ENCODE assay signal across 1 cellular context in the genomic region with DNA sequence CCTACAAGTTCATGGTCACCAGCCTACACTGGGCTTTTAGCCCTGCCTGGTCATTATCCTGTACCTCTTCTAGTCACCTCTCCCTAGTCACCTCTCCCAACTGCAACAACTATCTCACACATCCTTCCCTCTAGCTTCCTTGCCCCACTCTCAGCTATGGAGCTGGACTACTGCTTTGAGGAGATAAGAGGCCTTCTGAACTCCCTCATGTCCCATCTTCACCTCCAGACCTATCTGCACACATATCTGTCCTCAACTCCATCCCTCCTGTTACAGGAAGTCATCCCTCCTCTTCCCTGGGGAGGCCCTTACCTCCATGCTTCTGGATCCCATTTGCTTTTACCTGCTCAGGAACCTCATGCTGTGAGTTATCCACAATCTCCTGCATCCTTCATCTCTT.
TF ChIP-seq lines count a peak whose summit lies in the region.

No MANE protein-coding gene starts in this region.

TF ChIP-seq in K562, 482 proteins besides CTCF, POLR2A, EP300 and RAD21 (continued from another document):
- TF ChIP-seq, protein P1, sequence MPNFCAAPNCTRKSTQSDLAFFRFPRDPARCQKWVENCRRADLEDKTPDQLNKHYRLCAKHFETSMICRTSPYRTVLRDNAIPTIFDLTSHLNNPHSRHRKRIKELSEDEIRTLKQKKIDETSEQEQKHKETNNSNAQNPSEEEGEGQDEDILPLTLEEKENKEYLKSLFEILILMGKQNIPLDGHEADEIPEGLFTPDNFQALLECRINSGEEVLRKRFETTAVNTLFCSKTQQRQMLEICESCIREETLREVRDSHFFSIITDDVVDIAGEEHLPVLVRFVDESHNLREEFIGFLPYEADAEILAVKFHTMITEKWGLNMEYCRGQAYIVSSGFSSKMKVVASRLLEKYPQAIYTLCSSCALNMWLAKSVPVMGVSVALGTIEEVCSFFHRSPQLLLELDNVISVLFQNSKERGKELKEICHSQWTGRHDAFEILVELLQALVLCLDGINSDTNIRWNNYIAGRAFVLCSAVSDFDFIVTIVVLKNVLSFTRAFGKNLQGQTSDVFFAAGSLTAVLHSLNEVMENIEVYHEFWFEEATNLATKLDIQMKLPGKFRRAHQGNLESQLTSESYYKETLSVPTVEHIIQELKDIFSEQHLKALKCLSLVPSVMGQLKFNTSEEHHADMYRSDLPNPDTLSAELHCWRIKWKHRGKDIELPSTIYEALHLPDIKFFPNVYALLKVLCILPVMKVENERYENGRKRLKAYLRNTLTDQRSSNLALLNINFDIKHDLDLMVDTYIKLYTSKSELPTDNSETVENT (CRISPR knock-in tag; IDR thresholded peaks at IDR 0.05): no peak
- TF ChIP-seq, protein P2, sequence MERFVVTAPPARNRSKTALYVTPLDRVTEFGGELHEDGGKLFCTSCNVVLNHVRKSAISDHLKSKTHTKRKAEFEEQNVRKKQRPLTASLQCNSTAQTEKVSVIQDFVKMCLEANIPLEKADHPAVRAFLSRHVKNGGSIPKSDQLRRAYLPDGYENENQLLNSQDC (CRISPR knock-in tag; IDR thresholded peaks at IDR 0.05): no peak
- TF ChIP-seq TCF7 (IDR thresholded peaks at IDR 0.05; ENCODE audit: borderline replicate concordance) (no peak), GTF2B (IDR thresholded peaks at IDR 0.05; ENCODE audit: extremely low read depth, insufficient read length) (no peak), CREB1 (IDR thresholded peaks at IDR 0.05) (no peak), CREB1 (CRISPR knock-in tag; IDR thresholded peaks at IDR 0.05) (no peak), ATF3 (IDR thresholded peaks at IDR 0.05) (no peak), ATF3 (CRISPR knock-in tag; conservative IDR thresholded peaks at IDR 0.05) (no peak), RBM14 (IDR thresholded peaks at IDR 0.05; ENCODE audit: borderline replicate concordance, insufficient read depth, low read depth, low read length) (no peak), MEF2A (IDR thresholded peaks at IDR 0.05; ENCODE audit: control insufficient read depth, low read depth, low read length) (no peak), RBM34 (IDR thresholded peaks at IDR 0.05; ENCODE audit: borderline replicate concordance, insufficient read depth, low read length) (no peak), MECOM (CRISPR knock-in tag; IDR thresholded peaks at IDR 0.05) (no peak), ZNF507 (tag; conservative IDR thresholded peaks at IDR 0.05) (no peak), KAT8 (IDR thresholded peaks at IDR 0.05; ENCODE audit: low read depth) (no peak), PHF21A (IDR thresholded peaks at IDR 0.05; ENCODE audit: borderline replicate concordance, low read depth) (no peak), HMGN3 (IDR thresholded peaks at IDR 0.05; ENCODE audit: borderline replicate concordance, extremely low read depth, insufficient read length, low read depth, low read length) (no peak), TCF7L2 (IDR thresholded peaks at IDR 0.05; ENCODE audit: low read depth, low read length) (no peak), SIRT6 (IDR thresholded peaks at IDR 0.05; ENCODE audit: low read depth, low read length) (no peak), ZMIZ1 (IDR thresholded peaks at IDR 0.05; ENCODE audit: low read depth in 2 of 2, low read length in 2 of 2) (no peak), TGIF2 (CRISPR knock-in tag; IDR thresholded peaks at IDR 0.05) (no peak), ZFP1 (CRISPR knock-in tag; IDR thresholded peaks at IDR 0.05) (no peak), ZBED1 (IDR thresholded peaks at IDR 0.05) (no peak), DPF2 (IDR thresholded peaks at IDR 0.05) (peak; percentile 37; the same call in 1 of the 2 replicates), ZNF511 (CRISPR knock-in tag; IDR thresholded peaks at IDR 0.05) (no peak), NELFE (IDR thresholded peaks at IDR 0.05; ENCODE audit: insufficient read depth, insufficient read length) (no peak), PTTG1 (tag; IDR thresholded peaks at IDR 0.05; ENCODE audit: low read depth) (no peak), TEAD1 (CRISPR knock-in tag; IDR thresholded peaks at IDR 0.05) (no peak), CBFA2T3 (IDR thresholded peaks at IDR 0.05) (peak; percentile 90), PTRF (tag; IDR thresholded peaks at IDR 0.05) (no peak), ZBTB17 (CRISPR knock-in tag; IDR thresholded peaks at IDR 0.05) (no peak), ZNF79 (CRISPR knock-in tag; IDR thresholded peaks at IDR 0.05; ENCODE audit: low read depth) (no peak), MYC (IDR thresholded peaks at IDR 0.05; ENCODE audit: low read depth, low read length) (no peak), MYC (CRISPR knock-in tag; IDR thresholded peaks at IDR 0.05; ENCODE audit: borderline replicate concordance, low read depth) (no peak), KDM1A (IDR thresholded peaks at IDR 0.05) (peak; percentile 34 to 68; a peak in 3 of 4 replicates), HDAC1 (IDR thresholded peaks at IDR 0.05) (peak in 1 of 2 experiments; percentile 24; a peak in 1 of 4 replicates)
- TF ChIP-seq, protein P3, sequence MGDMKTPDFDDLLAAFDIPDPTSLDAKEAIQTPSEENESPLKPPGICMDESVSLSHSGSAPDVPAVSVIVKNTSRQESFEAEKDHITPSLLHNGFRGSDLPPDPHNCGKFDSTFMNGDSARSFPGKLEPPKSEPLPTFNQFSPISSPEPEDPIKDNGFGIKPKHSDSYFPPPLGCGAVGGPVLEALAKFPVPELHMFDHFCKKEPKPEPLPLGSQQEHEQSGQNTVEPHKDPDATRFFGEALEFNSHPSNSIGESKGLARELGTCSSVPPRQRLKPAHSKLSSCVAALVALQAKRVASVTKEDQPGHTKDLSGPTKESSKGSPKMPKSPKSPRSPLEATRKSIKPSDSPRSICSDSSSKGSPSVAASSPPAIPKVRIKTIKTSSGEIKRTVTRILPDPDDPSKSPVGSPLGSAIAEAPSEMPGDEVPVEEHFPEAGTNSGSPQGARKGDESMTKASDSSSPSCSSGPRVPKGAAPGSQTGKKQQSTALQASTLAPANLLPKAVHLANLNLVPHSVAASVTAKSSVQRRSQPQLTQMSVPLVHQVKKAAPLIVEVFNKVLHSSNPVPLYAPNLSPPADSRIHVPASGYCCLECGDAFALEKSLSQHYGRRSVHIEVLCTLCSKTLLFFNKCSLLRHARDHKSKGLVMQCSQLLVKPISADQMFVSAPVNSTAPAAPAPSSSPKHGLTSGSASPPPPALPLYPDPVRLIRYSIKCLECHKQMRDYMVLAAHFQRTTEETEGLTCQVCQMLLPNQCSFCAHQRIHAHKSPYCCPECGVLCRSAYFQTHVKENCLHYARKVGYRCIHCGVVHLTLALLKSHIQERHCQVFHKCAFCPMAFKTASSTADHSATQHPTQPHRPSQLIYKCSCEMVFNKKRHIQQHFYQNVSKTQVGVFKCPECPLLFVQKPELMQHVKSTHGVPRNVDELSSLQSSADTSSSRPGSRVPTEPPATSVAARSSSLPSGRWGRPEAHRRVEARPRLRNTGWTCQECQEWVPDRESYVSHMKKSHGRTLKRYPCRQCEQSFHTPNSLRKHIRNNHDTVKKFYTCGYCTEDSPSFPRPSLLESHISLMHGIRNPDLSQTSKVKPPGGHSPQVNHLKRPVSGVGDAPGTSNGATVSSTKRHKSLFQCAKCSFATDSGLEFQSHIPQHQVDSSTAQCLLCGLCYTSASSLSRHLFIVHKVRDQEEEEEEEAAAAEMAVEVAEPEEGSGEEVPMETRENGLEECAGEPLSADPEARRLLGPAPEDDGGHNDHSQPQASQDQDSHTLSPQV (IDR thresholded peaks at IDR 0.05): no peak
- TF ChIP-seq, protein P4, sequence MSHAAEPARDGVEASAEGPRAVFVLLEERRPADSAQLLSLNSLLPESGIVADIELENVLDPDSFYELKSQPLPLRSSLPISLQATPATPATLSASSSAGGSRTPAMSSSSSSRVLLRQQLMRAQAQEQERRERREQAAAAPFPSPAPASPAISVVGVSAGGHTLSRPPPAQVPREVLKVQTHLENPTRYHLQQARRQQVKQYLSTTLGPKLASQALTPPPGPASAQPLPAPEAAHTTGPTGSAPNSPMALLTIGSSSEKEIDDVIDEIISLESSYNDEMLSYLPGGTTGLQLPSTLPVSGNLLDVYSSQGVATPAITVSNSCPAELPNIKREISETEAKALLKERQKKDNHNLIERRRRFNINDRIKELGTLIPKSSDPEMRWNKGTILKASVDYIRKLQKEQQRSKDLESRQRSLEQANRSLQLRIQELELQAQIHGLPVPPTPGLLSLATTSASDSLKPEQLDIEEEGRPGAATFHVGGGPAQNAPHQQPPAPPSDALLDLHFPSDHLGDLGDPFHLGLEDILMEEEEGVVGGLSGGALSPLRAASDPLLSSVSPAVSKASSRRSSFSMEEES (CRISPR knock-in tag; IDR thresholded peaks at IDR 0.05): no peak
- TF ChIP-seq, protein P5, sequence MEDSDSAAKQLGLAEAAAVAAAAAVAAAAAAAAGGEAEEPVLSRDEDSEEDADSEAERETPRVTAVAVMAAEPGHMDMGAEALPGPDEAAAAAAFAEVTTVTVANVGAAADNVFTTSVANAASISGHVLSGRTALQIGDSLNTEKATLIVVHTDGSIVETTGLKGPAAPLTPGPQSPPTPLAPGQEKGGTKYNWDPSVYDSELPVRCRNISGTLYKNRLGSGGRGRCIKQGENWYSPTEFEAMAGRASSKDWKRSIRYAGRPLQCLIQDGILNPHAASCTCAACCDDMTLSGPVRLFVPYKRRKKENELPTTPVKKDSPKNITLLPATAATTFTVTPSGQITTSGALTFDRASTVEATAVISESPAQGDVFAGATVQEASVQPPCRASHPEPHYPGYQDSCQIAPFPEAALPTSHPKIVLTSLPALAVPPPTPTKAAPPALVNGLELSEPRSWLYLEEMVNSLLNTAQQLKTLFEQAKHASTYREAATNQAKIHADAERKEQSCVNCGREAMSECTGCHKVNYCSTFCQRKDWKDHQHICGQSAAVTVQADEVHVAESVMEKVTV (CRISPR knock-in tag; IDR thresholded peaks at IDR 0.05): no peak
- TF ChIP-seq, protein P6, sequence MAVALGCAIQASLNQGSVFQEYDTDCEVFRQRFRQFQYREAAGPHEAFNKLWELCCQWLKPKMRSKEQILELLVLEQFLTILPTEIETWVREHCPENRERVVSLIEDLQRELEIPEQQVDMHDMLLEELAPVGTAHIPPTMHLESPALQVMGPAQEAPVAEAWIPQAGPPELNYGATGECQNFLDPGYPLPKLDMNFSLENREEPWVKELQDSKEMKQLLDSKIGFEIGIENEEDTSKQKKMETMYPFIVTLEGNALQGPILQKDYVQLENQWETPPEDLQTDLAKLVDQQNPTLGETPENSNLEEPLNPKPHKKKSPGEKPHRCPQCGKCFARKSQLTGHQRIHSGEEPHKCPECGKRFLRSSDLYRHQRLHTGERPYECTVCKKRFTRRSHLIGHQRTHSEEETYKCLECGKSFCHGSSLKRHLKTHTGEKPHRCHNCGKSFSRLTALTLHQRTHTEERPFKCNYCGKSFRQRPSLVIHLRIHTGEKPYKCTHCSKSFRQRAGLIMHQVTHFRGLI (CRISPR knock-in tag; IDR thresholded peaks at IDR 0.05): no peak
TF ChIP-seq in K562: peak in this region for 18.
